Comparison of ENCODE assay signal across 1 cellular context in the genomic region with DNA sequence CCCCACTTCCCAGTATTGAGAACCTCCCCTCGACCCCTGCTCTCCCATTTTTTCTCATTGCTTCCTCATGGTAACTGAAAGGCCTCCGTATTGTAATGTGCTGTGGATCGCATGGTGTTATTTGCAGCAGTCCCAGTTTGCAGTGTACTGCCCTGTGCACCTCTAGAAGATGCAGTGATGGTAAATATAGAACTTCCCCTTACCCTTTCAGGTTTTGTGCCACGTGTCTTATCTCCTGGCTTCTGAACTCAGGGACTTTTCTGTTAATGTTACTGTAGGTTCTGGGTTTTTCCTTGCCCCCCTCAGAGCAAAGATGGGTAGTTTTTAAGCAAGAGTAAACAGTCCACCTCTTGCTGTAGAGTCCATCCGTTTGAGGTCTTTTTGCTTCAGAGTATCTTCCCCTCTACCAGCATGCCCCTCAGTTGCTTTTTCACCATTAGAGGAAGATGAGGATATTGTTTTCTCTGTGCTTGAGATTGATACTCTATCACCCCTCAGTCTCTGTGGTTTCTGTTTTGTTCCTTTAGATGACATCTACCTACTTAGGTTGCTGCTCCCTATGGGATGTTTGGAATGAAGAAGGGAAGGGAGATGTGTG.
TF ChIP-seq lines count a peak whose summit lies in the region.

No MANE protein-coding gene starts in this region.

TF ChIP-seq in GM12878, 131 proteins besides CTCF, POLR2A, EP300 and RAD21 (continued from another document):
- TF ChIP-seq, protein P1, sequence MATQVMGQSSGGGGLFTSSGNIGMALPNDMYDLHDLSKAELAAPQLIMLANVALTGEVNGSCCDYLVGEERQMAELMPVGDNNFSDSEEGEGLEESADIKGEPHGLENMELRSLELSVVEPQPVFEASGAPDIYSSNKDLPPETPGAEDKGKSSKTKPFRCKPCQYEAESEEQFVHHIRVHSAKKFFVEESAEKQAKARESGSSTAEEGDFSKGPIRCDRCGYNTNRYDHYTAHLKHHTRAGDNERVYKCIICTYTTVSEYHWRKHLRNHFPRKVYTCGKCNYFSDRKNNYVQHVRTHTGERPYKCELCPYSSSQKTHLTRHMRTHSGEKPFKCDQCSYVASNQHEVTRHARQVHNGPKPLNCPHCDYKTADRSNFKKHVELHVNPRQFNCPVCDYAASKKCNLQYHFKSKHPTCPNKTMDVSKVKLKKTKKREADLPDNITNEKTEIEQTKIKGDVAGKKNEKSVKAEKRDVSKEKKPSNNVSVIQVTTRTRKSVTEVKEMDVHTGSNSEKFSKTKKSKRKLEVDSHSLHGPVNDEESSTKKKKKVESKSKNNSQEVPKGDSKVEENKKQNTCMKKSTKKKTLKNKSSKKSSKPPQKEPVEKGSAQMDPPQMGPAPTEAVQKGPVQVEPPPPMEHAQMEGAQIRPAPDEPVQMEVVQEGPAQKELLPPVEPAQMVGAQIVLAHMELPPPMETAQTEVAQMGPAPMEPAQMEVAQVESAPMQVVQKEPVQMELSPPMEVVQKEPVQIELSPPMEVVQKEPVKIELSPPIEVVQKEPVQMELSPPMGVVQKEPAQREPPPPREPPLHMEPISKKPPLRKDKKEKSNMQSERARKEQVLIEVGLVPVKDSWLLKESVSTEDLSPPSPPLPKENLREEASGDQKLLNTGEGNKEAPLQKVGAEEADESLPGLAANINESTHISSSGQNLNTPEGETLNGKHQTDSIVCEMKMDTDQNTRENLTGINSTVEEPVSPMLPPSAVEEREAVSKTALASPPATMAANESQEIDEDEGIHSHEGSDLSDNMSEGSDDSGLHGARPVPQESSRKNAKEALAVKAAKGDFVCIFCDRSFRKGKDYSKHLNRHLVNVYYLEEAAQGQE (IDR thresholded peaks at IDR 0.05; ENCODE audit: low read depth, low read length) = no peak
- TF ChIP-seq CREB1 (IDR thresholded peaks at IDR 0.05; ENCODE audit: low read depth) (no peak), CREM (IDR thresholded peaks at IDR 0.05; ENCODE audit: low read depth) (no peak), NBN (IDR thresholded peaks at IDR 0.05) (no peak; the same call in 1 of the 2 replicates), BACH1 (IDR thresholded peaks at IDR 0.05; ENCODE audit: borderline replicate concordance) (no peak), RAD51 (IDR thresholded peaks at IDR 0.05) (peak; percentile 76), WRNIP1 (IDR thresholded peaks at IDR 0.05; ENCODE audit: borderline replicate concordance, low read depth, low read length) (no peak), NR2F1 (conservative IDR thresholded peaks at IDR 0.05) (no peak), MTA3 (IDR thresholded peaks at IDR 0.05; ENCODE audit: borderline replicate concordance, low read length) (no peak), ZZZ3 (IDR thresholded peaks at IDR 0.05; ENCODE audit: control insufficient read depth, insufficient read length, low read depth) (no peak), TCF7 (IDR thresholded peaks at IDR 0.05; ENCODE audit: borderline replicate concordance) (no peak), RFX5 (IDR thresholded peaks at IDR 0.05; ENCODE audit: low read depth, low read length) (no peak), ZNF592 (IDR thresholded peaks at IDR 0.05) (no peak), FOXM1 (IDR thresholded peaks at IDR 0.05; ENCODE audit: low read depth, low read length) (no peak), RELB (IDR thresholded peaks at IDR 0.05; ENCODE audit: low read depth) (0 out of 2 replicates have a peak, but pooled peaks have one; percentile 18), EGR1 (IDR thresholded peaks at IDR 0.05; ENCODE audit: borderline replicate concordance in 1 of 2, low read depth in 2 of 2, low read length in 2 of 2) (no peak), CHD4 (IDR thresholded peaks at IDR 0.05) (no peak), ELK1 (IDR thresholded peaks at IDR 0.05; ENCODE audit: low read depth, low read length) (no peak), POLR2AphosphoS5 (IDR thresholded peaks at IDR 0.05; ENCODE audit: low read length) (0 out of 2 replicates have a peak, but pooled peaks have one; percentile 44), KLF5 (IDR thresholded peaks at IDR 0.05; ENCODE audit: partially characterized antibody) (no peak), SMARCA5 (IDR thresholded peaks at IDR 0.05) (no peak), ZNF207 (IDR thresholded peaks at IDR 0.05; ENCODE audit: borderline replicate concordance) (no peak), RB1 (IDR thresholded peaks at IDR 0.05; ENCODE audit: borderline replicate concordance) (no peak), FOS (IDR thresholded peaks at IDR 0.05; ENCODE audit: borderline replicate concordance, extremely low read depth, insufficient read length) (no peak), ASH2L (IDR thresholded peaks at IDR 0.05; ENCODE audit: borderline replicate concordance, low read depth) (no peak), BHLHE40 (IDR thresholded peaks at IDR 0.05; ENCODE audit: borderline replicate concordance in 1 of 2, low read depth in 2 of 2, low read length in 1 of 2) (no peak)
- TF ChIP-seq, protein P2, sequence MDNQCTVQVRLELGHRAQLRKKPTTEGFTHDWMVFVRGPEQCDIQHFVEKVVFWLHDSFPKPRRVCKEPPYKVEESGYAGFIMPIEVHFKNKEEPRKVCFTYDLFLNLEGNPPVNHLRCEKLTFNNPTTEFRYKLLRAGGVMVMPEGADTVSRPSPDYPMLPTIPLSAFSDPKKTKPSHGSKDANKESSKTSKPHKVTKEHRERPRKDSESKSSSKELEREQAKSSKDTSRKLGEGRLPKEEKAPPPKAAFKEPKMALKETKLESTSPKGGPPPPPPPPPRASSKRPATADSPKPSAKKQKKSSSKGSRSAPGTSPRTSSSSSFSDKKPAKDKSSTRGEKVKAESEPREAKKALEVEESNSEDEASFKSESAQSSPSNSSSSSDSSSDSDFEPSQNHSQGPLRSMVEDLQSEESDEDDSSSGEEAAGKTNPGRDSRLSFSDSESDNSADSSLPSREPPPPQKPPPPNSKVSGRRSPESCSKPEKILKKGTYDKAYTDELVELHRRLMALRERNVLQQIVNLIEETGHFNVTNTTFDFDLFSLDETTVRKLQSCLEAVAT (IDR thresholded peaks at IDR 0.05) = peak; percentile 55
